Comparison of ENCODE assay signal across 1 cellular context in genomic region chr2:119366649-119367471, GRCh38.
TF ChIP-seq lines count a peak whose summit lies in the region.

Gene C2orf76, minus strand, starts transcription at chr2:119366834. Its CDS starts 26,875 bp downstream, at chr2:119339959.
Gene DBI, plus strand, starts transcription at chr2:119366977. Its CDS starts 75 bp downstream, at chr2:119367052.

TF ChIP-seq in K562, 482 proteins besides CTCF, POLR2A, EP300 and RAD21 (continued from another document and continues in another):
- TF ChIP-seq ZBTB40 (IDR thresholded peaks at IDR 0.05) (peak; percentile 34; the same call in 1 of the 2 replicates), ZBTB40 (CRISPR knock-in tag; IDR thresholded peaks at IDR 0.05) (no peak), ZFPM2 (CRISPR knock-in tag; IDR thresholded peaks at IDR 0.05) (no peak), RBFOX2 (IDR thresholded peaks at IDR 0.05; ENCODE audit: low read depth, low read length) (peak; percentile 91), NUFIP1 (IDR thresholded peaks at IDR 0.05; ENCODE audit: partially characterized antibody) (no peak), CREB3L1 (IDR thresholded peaks at IDR 0.05; ENCODE audit: borderline replicate concordance, low read depth) (no peak), ZNF830 (CRISPR knock-in tag; IDR thresholded peaks at IDR 0.05) (no peak), PCBP1 (IDR thresholded peaks at IDR 0.05; ENCODE audit: low read depth, low read length, poor library complexity, severe bottlenecking) (no peak), ZBTB5 (IDR thresholded peaks at IDR 0.05) (no peak), ATF7 (IDR thresholded peaks at IDR 0.05) (peak; percentile 76), BCL6 (CRISPR knock-in tag; IDR thresholded peaks at IDR 0.05) (no peak), CBX2 (IDR thresholded peaks at IDR 0.05; ENCODE audit: insufficient read depth, low read length, poor library complexity, severe bottlenecking) (no peak), ZNF239 (CRISPR knock-in tag; IDR thresholded peaks at IDR 0.05) (no peak), CCNT2 (IDR thresholded peaks at IDR 0.05; ENCODE audit: borderline replicate concordance, extremely low read depth, insufficient read length, low read depth, low read length) (peak; percentile 95), PTBP1 (IDR thresholded peaks at IDR 0.05; ENCODE audit: low read depth, low read length) (no peak), ZNF134 (CRISPR knock-in tag; conservative IDR thresholded peaks at IDR 0.05) (no peak), HDAC3 (IDR thresholded peaks at IDR 0.05; ENCODE audit: borderline replicate concordance, partially characterized antibody) (no peak), NBN (IDR thresholded peaks at IDR 0.05; ENCODE audit: low read depth) (no peak), ZBTB33 (CRISPR knock-in tag; IDR thresholded peaks at IDR 0.05) (no peak), NFE2 (IDR thresholded peaks at IDR 0.05; ENCODE audit: low read depth) (no peak; the same call in 1 of the 2 replicates), BHLHE40 (IDR thresholded peaks at IDR 0.05; ENCODE audit: low read length) (peak; percentile 56; the same call in 1 of the 2 replicates), ADNP (tag; IDR thresholded peaks at IDR 0.05) (no peak), BRF1 (IDR thresholded peaks at IDR 0.05; ENCODE audit: borderline replicate concordance, extremely low read depth, insufficient read length) (no peak), CAMTA2 (CRISPR knock-in tag; conservative IDR thresholded peaks at IDR 0.05) (no peak), JUN (IDR thresholded peaks at IDR 0.05; ENCODE audit: borderline replicate concordance, low read depth, low read length) (peak; percentile 36; the same call in 1 of the 2 replicates), JUN (CRISPR knock-in tag; IDR thresholded peaks at IDR 0.05; ENCODE audit: borderline replicate concordance) (no peak), ZNF77 (CRISPR knock-in tag; IDR thresholded peaks at IDR 0.05) (no peak), RUNX1 (IDR thresholded peaks at IDR 0.05; ENCODE audit: low read depth) (no peak), NR0B1 (IDR thresholded peaks at IDR 0.05; ENCODE audit: partially characterized antibody) (no peak), RERE (CRISPR knock-in tag; IDR thresholded peaks at IDR 0.05; ENCODE audit: borderline replicate concordance) (no peak), ZNF175 (CRISPR knock-in tag; IDR thresholded peaks at IDR 0.05; ENCODE audit: low read depth) (no peak), PHF20 (IDR thresholded peaks at IDR 0.05; ENCODE audit: partially characterized antibody) (peak; percentile 88), CHD1 (IDR thresholded peaks at IDR 0.05; ENCODE audit: low read length) (no peak), CEBPB (tag; IDR thresholded peaks at IDR 0.05) (peak; percentile 100), POLR3A (IDR thresholded peaks at IDR 0.05; ENCODE audit: borderline replicate concordance, extremely low read depth, insufficient read depth, insufficient read length) (no peak)
